1 cellular context compared by ENCODE assay signal in the genomic region with DNA sequence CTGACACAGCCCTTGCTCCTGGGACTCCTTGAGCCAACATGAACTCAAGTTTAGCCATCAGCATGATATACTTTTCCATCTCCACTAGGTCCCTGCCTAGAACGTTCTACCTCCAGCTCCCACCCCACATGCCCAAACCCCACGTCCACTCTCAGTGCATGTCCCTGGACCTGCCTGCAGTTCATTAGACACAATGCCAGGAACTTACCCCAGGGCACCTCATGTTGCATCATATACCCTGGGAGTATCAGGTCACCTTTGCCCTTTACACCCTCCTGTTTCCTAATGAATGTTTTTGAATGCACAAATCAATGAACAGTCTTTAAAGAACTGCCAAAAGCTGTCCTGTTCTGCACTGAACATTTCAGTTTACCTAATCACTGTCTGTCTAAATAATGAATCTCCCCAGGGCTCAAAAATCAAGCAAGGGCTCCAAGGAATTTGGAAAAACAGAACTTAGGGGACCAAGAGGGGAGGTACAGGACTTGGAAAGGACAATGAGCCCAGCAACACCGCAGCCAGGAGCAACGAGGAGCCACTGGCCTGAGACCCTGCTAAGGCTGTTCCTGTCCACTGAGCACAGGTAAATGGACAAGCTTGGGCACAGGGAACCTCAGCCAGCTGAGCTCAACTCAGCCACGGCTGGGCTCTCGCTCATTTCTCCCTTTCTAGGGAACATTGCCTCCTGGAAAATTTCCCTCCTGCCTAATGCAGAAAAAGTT.
TF ChIP-seq lines count a peak whose summit lies in the region.

No MANE protein-coding gene starts in this region.

TF ChIP-seq in HepG2, 621 proteins besides CTCF, POLR2A, EP300 and RAD21 (continued from another document and continues in another):
- TF ChIP-seq, protein P1, sequence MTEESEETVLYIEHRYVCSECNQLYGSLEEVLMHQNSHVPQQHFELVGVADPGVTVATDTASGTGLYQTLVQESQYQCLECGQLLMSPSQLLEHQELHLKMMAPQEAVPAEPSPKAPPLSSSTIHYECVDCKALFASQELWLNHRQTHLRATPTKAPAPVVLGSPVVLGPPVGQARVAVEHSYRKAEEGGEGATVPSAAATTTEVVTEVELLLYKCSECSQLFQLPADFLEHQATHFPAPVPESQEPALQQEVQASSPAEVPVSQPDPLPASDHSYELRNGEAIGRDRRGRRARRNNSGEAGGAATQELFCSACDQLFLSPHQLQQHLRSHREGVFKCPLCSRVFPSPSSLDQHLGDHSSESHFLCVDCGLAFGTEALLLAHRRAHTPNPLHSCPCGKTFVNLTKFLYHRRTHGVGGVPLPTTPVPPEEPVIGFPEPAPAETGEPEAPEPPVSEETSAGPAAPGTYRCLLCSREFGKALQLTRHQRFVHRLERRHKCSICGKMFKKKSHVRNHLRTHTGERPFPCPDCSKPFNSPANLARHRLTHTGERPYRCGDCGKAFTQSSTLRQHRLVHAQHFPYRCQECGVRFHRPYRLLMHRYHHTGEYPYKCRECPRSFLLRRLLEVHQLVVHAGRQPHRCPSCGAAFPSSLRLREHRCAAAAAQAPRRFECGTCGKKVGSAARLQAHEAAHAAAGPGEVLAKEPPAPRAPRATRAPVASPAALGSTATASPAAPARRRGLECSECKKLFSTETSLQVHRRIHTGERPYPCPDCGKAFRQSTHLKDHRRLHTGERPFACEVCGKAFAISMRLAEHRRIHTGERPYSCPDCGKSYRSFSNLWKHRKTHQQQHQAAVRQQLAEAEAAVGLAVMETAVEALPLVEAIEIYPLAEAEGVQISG (CRISPR knock-in tag; IDR thresholded peaks at IDR 0.05): peak; percentile 80
- TF ChIP-seq SP4 (CRISPR knock-in tag; IDR thresholded peaks at IDR 0.05) (peak; percentile 12; the same call in 1 of the 2 replicates), RXRA (CRISPR knock-in tag; IDR thresholded peaks at IDR 0.05) (peak; percentile 91), NCOR1 (IDR thresholded peaks at IDR 0.05; ENCODE audit: borderline replicate concordance, low read length) (peak; percentile 95), MAZ (IDR thresholded peaks at IDR 0.05; ENCODE audit: borderline replicate concordance, low read depth, low read length) (no peak), MAZ (CRISPR knock-in tag; IDR thresholded peaks at IDR 0.05; ENCODE audit: low read depth) (peak; percentile 66), FOXP1 (IDR thresholded peaks at IDR 0.05) (peak; percentile 10; the same call in 1 of the 2 replicates), FOXP1 (CRISPR knock-in tag; IDR thresholded peaks at IDR 0.05) (peak; percentile 89), WIZ (CRISPR knock-in tag; IDR thresholded peaks at IDR 0.05) (no peak; the same call in 1 of the 2 replicates), ZFP90 (CRISPR knock-in tag; IDR thresholded peaks at IDR 0.05; ENCODE audit: borderline replicate concordance) (0 out of 2 replicates have a peak, but pooled peaks have one; percentile 53), RAD51 (IDR thresholded peaks at IDR 0.05; ENCODE audit: borderline replicate concordance) (no peak), PITX1 (CRISPR knock-in tag; IDR thresholded peaks at IDR 0.05) (peak; percentile 78), NFE2L1 (CRISPR knock-in tag; IDR thresholded peaks at IDR 0.05; ENCODE audit: borderline replicate concordance) (no peak), ZNF746 (CRISPR knock-in tag; IDR thresholded peaks at IDR 0.05) (0 out of 2 replicates have a peak, but pooled peaks have one; percentile 73), MTF2 (CRISPR knock-in tag; IDR thresholded peaks at IDR 0.05; ENCODE audit: borderline replicate concordance) (no peak), MTA1 (CRISPR knock-in tag; IDR thresholded peaks at IDR 0.05; ENCODE audit: borderline replicate concordance) (0 out of 2 replicates have a peak, but pooled peaks have one; percentile 46), CEBPB (IDR thresholded peaks at IDR 0.05; ENCODE audit: borderline replicate concordance, low read depth, low read length) (peak; percentile 98), IRF2 (CRISPR knock-in tag; IDR thresholded peaks at IDR 0.05) (0 out of 2 replicates have a peak, but pooled peaks have one; percentile 27), POLR2G (IDR thresholded peaks at IDR 0.05; ENCODE audit: low read depth, low read length) (no peak), KLF11 (CRISPR knock-in tag; IDR thresholded peaks at IDR 0.05) (no peak), SATB2 (CRISPR knock-in tag; IDR thresholded peaks at IDR 0.05) (0 out of 2 replicates have a peak, but pooled peaks have one; percentile 44), KAT8 (CRISPR knock-in tag; IDR thresholded peaks at IDR 0.05) (peak; percentile 69), RFXAP (CRISPR knock-in tag; IDR thresholded peaks at IDR 0.05; ENCODE audit: borderline replicate concordance) (peak; percentile 45; the same call in 1 of the 2 replicates), ZSCAN25 (CRISPR knock-in tag; IDR thresholded peaks at IDR 0.05) (0 out of 2 replicates have a peak, but pooled peaks have one; percentile 33), HNF1A (IDR thresholded peaks at IDR 0.05; ENCODE audit: low read depth) (peak; percentile 67), HNF1A (CRISPR knock-in tag; IDR thresholded peaks at IDR 0.05; ENCODE audit: borderline replicate concordance) (peak; percentile 68; the same call in 1 of the 2 replicates), HBP1 (CRISPR knock-in tag; IDR thresholded peaks at IDR 0.05; ENCODE audit: low read depth) (0 out of 2 replicates have a peak, but pooled peaks have one; percentile 73), ZBTB25 (CRISPR knock-in tag; IDR thresholded peaks at IDR 0.05) (peak; percentile 87), HOXA3 (CRISPR knock-in tag; IDR thresholded peaks at IDR 0.05) (peak; percentile 82), AHDC1 (CRISPR knock-in tag; IDR thresholded peaks at IDR 0.05; ENCODE audit: borderline replicate concordance) (peak; percentile 77; the same call in 1 of the 2 replicates), SAP130 (CRISPR knock-in tag; IDR thresholded peaks at IDR 0.05; ENCODE audit: low read depth) (peak; percentile 62), TOPORS (CRISPR knock-in tag; IDR thresholded peaks at IDR 0.05) (peak; percentile 38; the same call in 1 of the 2 replicates), ZNF777 (CRISPR knock-in tag; IDR thresholded peaks at IDR 0.05) (0 out of 2 replicates have a peak, but pooled peaks have one; percentile 28), HNF4G (IDR thresholded peaks at IDR 0.05; ENCODE audit: borderline replicate concordance, low read depth, low read length) (peak; percentile 95), HNF4G (CRISPR knock-in tag; IDR thresholded peaks at IDR 0.05; ENCODE audit: borderline replicate concordance, low read depth) (peak; percentile 87)
- TF ChIP-seq, protein P2, sequence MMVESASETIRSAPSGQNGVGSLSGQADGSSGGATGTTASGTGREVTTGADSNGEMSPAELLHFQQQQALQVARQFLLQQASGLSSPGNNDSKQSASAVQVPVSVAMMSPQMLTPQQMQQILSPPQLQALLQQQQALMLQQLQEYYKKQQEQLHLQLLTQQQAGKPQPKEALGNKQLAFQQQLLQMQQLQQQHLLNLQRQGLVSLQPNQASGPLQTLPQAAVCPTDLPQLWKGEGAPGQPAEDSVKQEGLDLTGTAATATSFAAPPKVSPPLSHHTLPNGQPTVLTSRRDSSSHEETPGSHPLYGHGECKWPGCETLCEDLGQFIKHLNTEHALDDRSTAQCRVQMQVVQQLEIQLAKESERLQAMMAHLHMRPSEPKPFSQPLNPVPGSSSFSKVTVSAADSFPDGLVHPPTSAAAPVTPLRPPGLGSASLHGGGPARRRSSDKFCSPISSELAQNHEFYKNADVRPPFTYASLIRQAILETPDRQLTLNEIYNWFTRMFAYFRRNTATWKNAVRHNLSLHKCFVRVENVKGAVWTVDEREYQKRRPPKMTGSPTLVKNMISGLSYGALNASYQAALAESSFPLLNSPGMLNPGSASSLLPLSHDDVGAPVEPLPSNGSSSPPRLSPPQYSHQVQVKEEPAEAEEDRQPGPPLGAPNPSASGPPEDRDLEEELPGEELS (CRISPR knock-in tag; IDR thresholded peaks at IDR 0.05): peak; percentile 94
- TF ChIP-seq, protein P3, sequence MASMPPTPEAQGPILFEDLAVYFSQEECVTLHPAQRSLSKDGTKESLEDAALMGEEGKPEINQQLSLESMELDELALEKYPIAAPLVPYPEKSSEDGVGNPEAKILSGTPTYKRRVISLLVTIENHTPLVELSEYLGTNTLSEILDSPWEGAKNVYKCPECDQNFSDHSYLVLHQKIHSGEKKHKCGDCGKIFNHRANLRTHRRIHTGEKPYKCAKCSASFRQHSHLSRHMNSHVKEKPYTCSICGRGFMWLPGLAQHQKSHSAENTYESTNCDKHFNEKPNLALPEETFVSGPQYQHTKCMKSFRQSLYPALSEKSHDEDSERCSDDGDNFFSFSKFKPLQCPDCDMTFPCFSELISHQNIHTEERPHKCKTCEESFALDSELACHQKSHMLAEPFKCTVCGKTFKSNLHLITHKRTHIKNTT (CRISPR knock-in tag; IDR thresholded peaks at IDR 0.05): no peak
